ENCODE assay signal across 1 cellular context in genomic region chr12:84492381-84492883, GRCh38.
TF ChIP-seq lines count a peak whose summit lies in the region.

No MANE protein-coding gene starts in this region.

TF ChIP-seq in H1, 55 proteins besides CTCF, POLR2A, EP300 and RAD21:
- TF ChIP-seq BACH1 (IDR thresholded peaks at IDR 0.05; ENCODE audit: low read length) (peak; percentile 71), SIX5 (IDR thresholded peaks at IDR 0.05; ENCODE audit: low read depth, low read length) (no peak), KDM1A (IDR thresholded peaks at IDR 0.05; ENCODE audit: borderline replicate concordance, low read length) (no peak), GABPA (IDR thresholded peaks at IDR 0.05; ENCODE audit: borderline replicate concordance, insufficient read depth, low read length) (no peak)
